19 cellular contexts compared by ENCODE assay signal in the genomic region with DNA sequence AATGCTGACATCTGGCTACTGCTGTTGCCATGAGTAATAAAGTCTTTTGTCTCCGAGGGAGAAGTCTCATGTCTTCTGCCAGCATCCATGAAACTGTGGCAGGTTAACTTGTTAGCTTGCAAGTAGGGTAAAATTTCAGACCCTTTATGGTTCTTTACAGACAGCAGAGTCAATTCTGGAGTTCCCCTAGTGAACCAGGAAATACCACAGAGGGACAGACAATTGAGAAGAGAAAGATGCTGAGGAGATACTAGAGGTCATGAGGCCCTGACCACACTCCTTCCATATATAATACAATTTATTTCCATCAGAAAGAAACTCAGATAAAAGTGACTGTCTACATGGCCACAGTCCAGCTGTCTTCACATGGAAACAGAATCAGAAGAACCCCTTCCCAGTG. TPM values are rescaled to one million over a fixed set of nuclear protein-coding genes. Genes with fewer than 3 reads are reported as not detected.
A peak's percentile ranks its signal among the peaks of the same experiment; 100 is the strongest.
DNase-seq lines count a peak whose midpoint lies in the region; ATAC-seq and TF ChIP-seq lines count a peak whose summit lies in the region.
"Had no signal": no experiment of that assay in that cellular context is flagged by ENCODE, and none has a peak within 500 bp of the region (broad histone marks: within the 10 kb centered on the region; RNA-seq: fewer than 3 reads in every experiment).

No MANE protein-coding gene starts in this region.

- peak; percentile 55 for ATAC-seq in GM18502 (IDR thresholded peaks at IDR 0.05; ENCODE audit: poor library complexity, unreplicated experiment)
- ATAC-seq in HG02852 (IDR thresholded peaks at IDR 0.05; ENCODE audit: unreplicated experiment) = peak; percentile 79
- no peak for ATAC-seq in activated CD8-positive, alpha-beta memory T cell treated with anti-CD3 and anti-CD28 coated beads, Interleukin-2, amount 10 ng/mL, durations not matched to agents 7 days and 5 days
- ATAC-seq in stimulated activated naive B cell treated with anti-CD40 and anti-IgM and Interleukin-4, amounts not matched to agents 10 μg/mL and 1 μg/mL and 100 μg/mL, for 72 hours (replicated peaks) = no peak
- ATAC-seq: GM23338 had no signal

- H3K27ac ChIP-seq in MM.1S (ENCODE audit: low read length) = no peak overlapping the region
- H3K27ac ChIP-seq: 22Rv1, BLaER1 had no signal

- H3K9ac ChIP-seq in MM.1S (ENCODE audit: low read length) = no peak overlapping the region
- H3K9ac ChIP-seq: BLaER1 had no signal

- H3K27me3 Mint-ChIP-seq in activated CD8-positive, alpha-beta memory T cell treated with anti-CD3 and anti-CD28 coated beads, Interleukin-2, amount 10 ng/mL, durations not matched to agents 7 days and 5 days = no peaks in the 10 kb centered on the region
- H3K27me3 Mint-ChIP-seq in stimulated activated naive B cell treated with anti-CD40 and anti-IgM and Interleukin-4, amounts not matched to agents 10 μg/mL and 1 μg/mL and 100 μg/mL, for 72 hours = no peaks in the 10 kb centered on the region
- H3K27me3 Mint-ChIP-seq: IgD-negative memory B cell had no signal

- H3K4me1 Mint-ChIP-seq in activated CD8-positive, alpha-beta memory T cell treated with anti-CD3 and anti-CD28 coated beads, Interleukin-2, amount 10 ng/mL, durations not matched to agents 7 days and 5 days = peaks cover 6% of the 10 kb centered on the region
- H3K4me1 Mint-ChIP-seq in stimulated activated naive B cell treated with anti-CD40 and anti-IgM and Interleukin-4, amounts not matched to agents 10 μg/mL and 1 μg/mL and 100 μg/mL, for 72 hours = no peaks in the 10 kb centered on the region
- H3K4me1 Mint-ChIP-seq: GM23338, H9, IgD-negative memory B cell had no signal

- no peak overlapping the region for H2AFZ ChIP-seq in MM.1S (ENCODE audit: low read length)
- H2AFZ ChIP-seq: GM23338 had no signal

- no peaks in the 10 kb centered on the region for H3K36me3 ChIP-seq in MM.1S (replicated peaks; ENCODE audit: insufficient read depth, low read length)
- H3K36me3 ChIP-seq: BLaER1 had no signal

- CTCF ChIA-PET in activated CD8-positive, alpha-beta memory T cell treated with anti-CD3 and anti-CD28 coated beads, Interleukin-2, amount 10 ng/mL, durations not matched to agents 7 days and 5 days (lab: Charles Lee) = interaction anchor here (0.8 kb wide), 1 partner anchor 10 kb away, joined by 3 read pairs; no protein-coding TSS in a partner anchor

- no peaks in the 10 kb centered on the region for H3K9me3 Mint-ChIP-seq in activated CD8-positive, alpha-beta memory T cell treated with anti-CD3 and anti-CD28 coated beads, Interleukin-2, amount 10 ng/mL, durations not matched to agents 7 days and 5 days (ENCODE audit: low read depth)
- H3K9me3 Mint-ChIP-seq in stimulated activated naive B cell treated with anti-CD40 and anti-IgM and Interleukin-4, amounts not matched to agents 10 μg/mL and 1 μg/mL and 100 μg/mL, for 72 hours = peaks cover 6 to 7% of the 10 kb centered on the region in 2 donors
- H3K9me3 Mint-ChIP-seq: GM23338, H9 had no signal

- no peak overlapping the region for H3K4me3 ChIP-seq in MM.1S (ENCODE audit: low read length)
- H3K4me3 ChIP-seq: BLaER1, GM23338 had no signal

- H3K79me2 ChIP-seq in MM.1S (ENCODE audit: low read length) = no peaks in the 10 kb centered on the region

- no peaks in the 10 kb centered on the region for H3F3A ChIP-seq in MM.1S (ENCODE audit: insufficient read depth, low read length)

- TF ChIP-seq CTCF in MM.1S (IDR thresholded peaks at IDR 0.05; ENCODE audit: low read length) = no peak

- H4K20me1 ChIP-seq in MM.1S (ENCODE audit: insufficient read depth, low read length) = no peaks in the 10 kb centered on the region
- H4K20me1 ChIP-seq: BLaER1 had no signal

- H3K27ac Mint-ChIP-seq in activated CD8-positive, alpha-beta memory T cell treated with anti-CD3 and anti-CD28 coated beads, Interleukin-2, amount 10 ng/mL, durations not matched to agents 7 days and 5 days = no peak overlapping the region
- H3K27ac Mint-ChIP-seq in stimulated activated naive B cell treated with anti-CD40 and anti-IgM and Interleukin-4, amounts not matched to agents 10 μg/mL and 1 μg/mL and 100 μg/mL, for 72 hours = no peak overlapping the region
- H3K27ac Mint-ChIP-seq: CD8-positive, alpha-beta memory T cell; GM23338; H9; IgD-negative memory B cell had no signal

- H3K4me2 ChIP-seq in MM.1S (ENCODE audit: low read depth, low read length) = no peak overlapping the region
- H3K4me2 ChIP-seq: BLaER1, GM23338 had no signal

- H3K4me3 Mint-ChIP-seq in activated CD8-positive, alpha-beta memory T cell treated with anti-CD3 and anti-CD28 coated beads, Interleukin-2, amount 10 ng/mL, durations not matched to agents 7 days and 5 days = no peak overlapping the region
- no peak overlapping the region for H3K4me3 Mint-ChIP-seq in stimulated activated naive B cell treated with anti-CD40 and anti-IgM and Interleukin-4, amounts not matched to agents 10 μg/mL and 1 μg/mL and 100 μg/mL, for 72 hours
- H3K4me3 Mint-ChIP-seq: CD8-positive, alpha-beta memory T cell; GM23338; H9; IgD-negative memory B cell had no signal

- no peaks in the 10 kb centered on the region for H3K36me3 Mint-ChIP-seq in activated CD8-positive, alpha-beta memory T cell treated with anti-CD3 and anti-CD28 coated beads, Interleukin-2, amount 10 ng/mL, durations not matched to agents 7 days and 5 days
- H3K36me3 Mint-ChIP-seq in stimulated activated naive B cell treated with anti-CD40 and anti-IgM and Interleukin-4, amounts not matched to agents 10 μg/mL and 1 μg/mL and 100 μg/mL, for 72 hours = peaks cover 0 to 6% of the 10 kb centered on the region in 2 donors
- H3K36me3 Mint-ChIP-seq: IgD-negative memory B cell had no signal

- H3K9me2 ChIP-seq in MM.1S (replicated peaks; ENCODE audit: insufficient read depth, low read length) = no peaks in the 10 kb centered on the region

- DNase-seq in DMS 273 (lab: John Stamatoyannopoulos, UW; ENCODE audit: unreplicated experiment) (peak; percentile 16), DMS 273 treated with DMSO at 0.1 percent for 48 hours (lab: John Stamatoyannopoulos, UW) (no peak), MM.1S (peak; percentile 58), NCI-H146 (lab: John Stamatoyannopoulos, UW) (no peak)
- no peak for DNase-seq in activated CD8-positive, alpha-beta memory T cell treated with anti-CD3 and anti-CD28 coated beads, Interleukin-2, amount 10 ng/mL, durations not matched to agents 7 days and 5 days
- no peak for DNase-seq in stimulated activated naive B cell treated with anti-CD40 and anti-IgM and Interleukin-4, amounts not matched to agents 10 μg/mL and 1 μg/mL and 100 μg/mL, for 72 hours
- DNase-seq: AML-193; CD8-positive, alpha-beta memory T cell; DMS79; H9; KG1 had no signal

- no peaks in the 10 kb centered on the region for H3K9me3 ChIP-seq in MM.1S (replicated peaks; ENCODE audit: insufficient read depth, low read length)
- H3K9me3 ChIP-seq: BLaER1 had no signal

- H3K27me3 ChIP-seq in MM.1S (replicated peaks; ENCODE audit: insufficient read depth, low read length) = no peaks in the 10 kb centered on the region
- H3K27me3 ChIP-seq: BLaER1 had no signal

- H3K4me1 ChIP-seq in MM.1S (ENCODE audit: low read length) = peaks cover 10% of the 10 kb centered on the region

RNA-seq across cellular contexts. Expression of a gene that starts 38.1 kb away (rescaled TPM):
- under 1 TPM; 0.55 to 0.80 TPM for total RNA-seq in activated CD8-positive, alpha-beta memory T cell treated with anti-CD3 and anti-CD28 coated beads, Interleukin-2, amount 10 ng/mL, durations not matched to agents 7 days and 5 days
- total RNA-seq: G401, HT1080 had no signal

Comparison
In these comparisons a context has a peak if more than half of its experiments do, and no peak if none do; other contexts are left out.
1. DNase-seq: peak in DMS 273 (single experiment) and MM.1S (single experiment); none in DMS 273 treated with DMSO at 0.1 percent for 48 hours (single experiment), activated CD8-positive, alpha-beta memory T cell treated with anti-CD3 and anti-CD28 coated beads, Interleukin-2, amount 10 ng/mL, durations not matched to agents 7 days and 5 days (single experiment), NCI-H146 (single experiment) and stimulated activated naive B cell treated with anti-CD40 and anti-IgM and Interleukin-4, amounts not matched to agents 10 μg/mL and 1 μg/mL and 100 μg/mL, for 72 hours (single experiment).
2. ATAC-seq: peak in GM18502 (single experiment) and HG02852 (single experiment); none in activated CD8-positive, alpha-beta memory T cell treated with anti-CD3 and anti-CD28 coated beads, Interleukin-2, amount 10 ng/mL, durations not matched to agents 7 days and 5 days (single experiment) and stimulated activated naive B cell treated with anti-CD40 and anti-IgM and Interleukin-4, amounts not matched to agents 10 μg/mL and 1 μg/mL and 100 μg/mL, for 72 hours (0 of 2).